Comparison of ENCODE assay signal across 7 cellular contexts in the genomic region with DNA sequence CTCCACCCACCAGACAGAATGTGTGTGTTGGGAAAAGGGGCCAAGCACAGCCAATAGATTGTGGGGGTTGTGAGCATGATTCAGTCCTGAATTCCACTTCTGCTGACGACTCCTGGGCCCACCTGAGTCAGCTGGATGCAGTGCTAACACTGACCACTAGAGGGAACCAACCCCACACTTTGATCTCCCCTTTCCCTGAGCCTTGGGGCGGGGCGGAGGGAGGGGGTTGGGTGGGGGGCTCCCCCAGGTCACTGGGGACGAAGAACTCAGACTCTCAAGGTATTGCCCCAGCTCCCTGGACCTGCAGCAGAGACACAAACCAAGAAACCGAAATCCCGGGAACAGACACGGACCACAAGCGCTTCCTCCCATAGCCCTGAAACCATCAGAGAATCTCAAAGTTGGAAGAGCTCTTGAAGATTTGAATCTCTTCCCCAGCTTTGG. TPM values are rescaled to one million over a fixed set of nuclear protein-coding genes. Genes with fewer than 3 reads are reported as not detected.
DNase-seq lines count a peak whose midpoint lies in the region; ATAC-seq and TF ChIP-seq lines count a peak whose summit lies in the region.
"Had no signal": no experiment of that assay in that cellular context is flagged by ENCODE, and none has a peak within 500 bp of the region (broad histone marks: within the 10 kb centered on the region; RNA-seq: fewer than 3 reads in every experiment).

No MANE protein-coding gene starts in this region.

- H3K27ac ChIP-seq in Peyer's patch (no peak overlapping the region), neural cell (ENCODE audit: low read length) (no peak overlapping the region)
- H3K27ac ChIP-seq: SK-N-MC had no signal

- ATAC-seq in GM21717 (IDR thresholded peaks at IDR 0.05; ENCODE audit: unreplicated experiment) = no peak
- ATAC-seq in HG02970 (IDR thresholded peaks at IDR 0.05; ENCODE audit: low FRiP score, unreplicated experiment) = no peak

- H4K20me1 ChIP-seq in neural cell (ENCODE audit: insufficient read depth) = no peaks in the 10 kb centered on the region

- peak; percentile 52 to 91 (median 56) for TF ChIP-seq CTCF in Peyer's patch (IDR thresholded peaks at IDR 0.05)
- TF ChIP-seq CTCF in astrocyte of the spinal cord (IDR thresholded peaks at IDR 0.05; ENCODE audit: low read depth, low read length) = peak; percentile 75
- TF ChIP-seq CTCF in neural cell (IDR thresholded peaks at IDR 0.05; ENCODE audit: poor library complexity, severe bottlenecking) = peak; percentile 62

- H3K4me3 ChIP-seq in Peyer's patch (no peak overlapping the region), astrocyte of the spinal cord (ENCODE audit: low read depth, low read length) (no peak overlapping the region), neural cell (ENCODE audit: low read length) (no peak overlapping the region)
- H3K4me3 ChIP-seq: SK-N-MC had no signal

- H3K9ac ChIP-seq in neural cell (ENCODE audit: low read length) = no peak overlapping the region

- no peaks in the 10 kb centered on the region for H3K27me3 ChIP-seq in Peyer's patch
- H3K27me3 ChIP-seq in neural cell (ENCODE audit: insufficient read depth, low read depth, low read length) = no peaks in the 10 kb centered on the region

- no peaks in the 10 kb centered on the region for H3K9me3 ChIP-seq in Peyer's patch
- no peaks in the 10 kb centered on the region for H3K9me3 ChIP-seq in neural cell (ENCODE audit: low read length)

- no peaks in the 10 kb centered on the region for H3K4me1 ChIP-seq in Peyer's patch

- no peaks in the 10 kb centered on the region for H3F3A ChIP-seq in neural cell (ENCODE audit: insufficient read depth, low read length, poor library complexity, severe bottlenecking)

- no peak for TF ChIP-seq POLR2A in Peyer's patch (IDR thresholded peaks at IDR 0.05)

- no peak overlapping the region for H2AFZ ChIP-seq in neural cell (ENCODE audit: low read depth, low read length)

- peak; percentile 19 for DNase-seq in G401 (ENCODE audit: low spot score)
- peak in 2 of 3 donors; percentile 56 to 77 for DNase-seq in Peyer's patch
- DNase-seq in astrocyte of the spinal cord (ENCODE audit: low read depth, low spot score) = no peak

- H3K9me2 ChIP-seq in neural cell (ENCODE audit: insufficient read depth, low read length) = no peaks in the 10 kb centered on the region

- TF ChIP-seq EP300 in neural cell (conservative IDR thresholded peaks at IDR 0.05; ENCODE audit: poor library complexity, severe bottlenecking) = no peak

- peak; percentile 43 for TF ChIP-seq RAD21 in neural cell (conservative IDR thresholded peaks at IDR 0.05)

- no peak overlapping the region for H3K4me2 ChIP-seq in neural cell (ENCODE audit: low read length)

- no peaks in the 10 kb centered on the region for H3K79me2 ChIP-seq in neural cell (replicated peaks; ENCODE audit: insufficient read depth, low read length)

- no peaks in the 10 kb centered on the region for H3K36me3 ChIP-seq in Peyer's patch
- no peaks in the 10 kb centered on the region for H3K36me3 ChIP-seq in neural cell (ENCODE audit: insufficient read depth, low read length)

- in situ Hi-C loops in G401 (cut with HindIII; ENCODE audit: low sequenced_read_pairs) = no loop called here
- in situ Hi-C loops in astrocyte of the spinal cord (cut with HindIII; ENCODE audit: low sequenced_read_pairs) = no loop called here

TF ChIP-seq in neural cell, 6 proteins besides CTCF, POLR2A, EP300 and RAD21:
- TF ChIP-seq, protein P1, sequence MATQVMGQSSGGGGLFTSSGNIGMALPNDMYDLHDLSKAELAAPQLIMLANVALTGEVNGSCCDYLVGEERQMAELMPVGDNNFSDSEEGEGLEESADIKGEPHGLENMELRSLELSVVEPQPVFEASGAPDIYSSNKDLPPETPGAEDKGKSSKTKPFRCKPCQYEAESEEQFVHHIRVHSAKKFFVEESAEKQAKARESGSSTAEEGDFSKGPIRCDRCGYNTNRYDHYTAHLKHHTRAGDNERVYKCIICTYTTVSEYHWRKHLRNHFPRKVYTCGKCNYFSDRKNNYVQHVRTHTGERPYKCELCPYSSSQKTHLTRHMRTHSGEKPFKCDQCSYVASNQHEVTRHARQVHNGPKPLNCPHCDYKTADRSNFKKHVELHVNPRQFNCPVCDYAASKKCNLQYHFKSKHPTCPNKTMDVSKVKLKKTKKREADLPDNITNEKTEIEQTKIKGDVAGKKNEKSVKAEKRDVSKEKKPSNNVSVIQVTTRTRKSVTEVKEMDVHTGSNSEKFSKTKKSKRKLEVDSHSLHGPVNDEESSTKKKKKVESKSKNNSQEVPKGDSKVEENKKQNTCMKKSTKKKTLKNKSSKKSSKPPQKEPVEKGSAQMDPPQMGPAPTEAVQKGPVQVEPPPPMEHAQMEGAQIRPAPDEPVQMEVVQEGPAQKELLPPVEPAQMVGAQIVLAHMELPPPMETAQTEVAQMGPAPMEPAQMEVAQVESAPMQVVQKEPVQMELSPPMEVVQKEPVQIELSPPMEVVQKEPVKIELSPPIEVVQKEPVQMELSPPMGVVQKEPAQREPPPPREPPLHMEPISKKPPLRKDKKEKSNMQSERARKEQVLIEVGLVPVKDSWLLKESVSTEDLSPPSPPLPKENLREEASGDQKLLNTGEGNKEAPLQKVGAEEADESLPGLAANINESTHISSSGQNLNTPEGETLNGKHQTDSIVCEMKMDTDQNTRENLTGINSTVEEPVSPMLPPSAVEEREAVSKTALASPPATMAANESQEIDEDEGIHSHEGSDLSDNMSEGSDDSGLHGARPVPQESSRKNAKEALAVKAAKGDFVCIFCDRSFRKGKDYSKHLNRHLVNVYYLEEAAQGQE (IDR thresholded peaks at IDR 0.05; ENCODE audit: borderline replicate concordance) = no peak
- TF ChIP-seq MXI1 (conservative IDR thresholded peaks at IDR 0.05; ENCODE audit: poor library complexity, severe bottlenecking) = no peak
- peak; percentile 54 for TF ChIP-seq SMC3 (conservative IDR thresholded peaks at IDR 0.05; ENCODE audit: poor library complexity)
- no peak for TF ChIP-seq TAF1 (IDR thresholded peaks at IDR 0.05; ENCODE audit: low read depth)
- TF ChIP-seq EZH2 (IDR thresholded peaks at IDR 0.05; ENCODE audit: borderline replicate concordance, insufficient read depth, low read length, poor library complexity, severe bottlenecking) = no peak
- TF ChIP-seq POLR2AphosphoS5 (IDR thresholded peaks at IDR 0.05) = no peak

RNA-seq across cellular contexts. Expression of a gene that starts 0.6 kb away (rescaled TPM):
- not detected in 2 replicates for total RNA-seq in G401 (2014; rRNA removed; shearing (Covaris generic))
- total RNA-seq in Peyer's patch = not detected
- not detected in 2 replicates for polyA plus RNA-seq in neural cell
- not detected in 2 replicates for polyA minus RNA-seq in neural cell

RNA-seq across cellular contexts. Expression of a gene that starts 7.0 kb away (rescaled TPM):
- total RNA-seq in G401 (2014; rRNA removed; shearing (Covaris generic)) = not detected in 2 replicates
- not detected for total RNA-seq in Peyer's patch
- not detected in 2 replicates for polyA plus RNA-seq in neural cell
- polyA minus RNA-seq in neural cell = not detected in 2 replicates

RNA-seq across cellular contexts. Expression of a gene that starts 15.3 kb away (rescaled TPM):
- total RNA-seq in G401 (2014; rRNA removed; shearing (Covaris generic)) = not detected in 2 replicates
- not detected for total RNA-seq in Peyer's patch
- not detected in 2 replicates for polyA plus RNA-seq in neural cell
- not detected in 2 replicates for polyA minus RNA-seq in neural cell

RNA-seq across cellular contexts. Expression of a gene that starts 20.5 kb away (rescaled TPM):
- 1.3 TPM in 1 of 2 replicates, not detected in the other for total RNA-seq in G401 (2014; rRNA removed; shearing (Covaris generic))
- 10 to 100 TPM in 1 of 4 donors, 1 to 10 TPM in 2, not detected in 1; 2.4 to 44.6 (median 4.4) TPM for total RNA-seq in Peyer's patch
- polyA plus RNA-seq in neural cell = not detected in 2 replicates
- not detected in 2 replicates for polyA minus RNA-seq in neural cell

RNA-seq across cellular contexts. Expression of a gene that starts 29.9 kb away (rescaled TPM):
- total RNA-seq in G401 (2014; rRNA removed; shearing (Covaris generic)) = not detected in 2 replicates
- not detected for total RNA-seq in Peyer's patch
- polyA plus RNA-seq in neural cell = not detected in 2 replicates
- not detected in 2 replicates for polyA minus RNA-seq in neural cell
